Comparison of ENCODE assay signal across 8 cellular contexts in the genomic region with DNA sequence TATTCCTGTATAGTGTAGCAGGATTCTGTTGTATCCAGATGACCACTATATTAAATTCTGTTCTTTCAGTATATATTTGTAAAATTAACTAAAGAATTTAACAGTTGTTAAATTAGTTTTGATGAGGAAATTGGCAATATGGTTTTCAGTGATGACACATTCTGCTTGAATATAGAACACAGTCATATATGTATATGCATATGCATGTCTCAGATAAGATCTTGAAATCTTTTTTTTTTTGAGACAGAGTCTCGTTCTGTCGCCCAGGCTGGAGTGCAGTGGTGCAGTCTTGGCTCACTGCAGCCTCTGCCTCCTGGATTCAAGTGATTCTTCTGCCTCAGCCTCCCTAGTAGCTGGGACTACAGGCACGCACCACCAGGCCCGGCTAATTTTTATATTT. TPM values are rescaled to one million over a fixed set of nuclear protein-coding genes. Genes with fewer than 3 reads are reported as not detected.
DNase-seq lines count a peak whose midpoint lies in the region; ATAC-seq and TF ChIP-seq lines count a peak whose summit lies in the region.
"Not testable (repeated sequence)": the region's sequence is repeated elsewhere in the genome, so short reads cannot be mapped to it uniquely, and the experiment has no call there.

No MANE protein-coding gene starts in this region.

- POLR2A ChIA-PET in CD8-positive, alpha-beta T cell (lab: Charles Lee); T-cell (lab: Charles Lee): not testable (repeated sequence)

- H3K27ac Mint-ChIP-seq in CD8-positive, alpha-beta T cell; IgD-negative memory B cell; activated naive CD4-positive, alpha-beta T cell treated with anti-CD3 and anti-CD28 coated beads, Interleukin-2, amount 50 U/mL, for 24 hours; endodermal cell; immature natural killer cell; neural crest cell (ENCODE audit: unreplicated experiment): not testable (repeated sequence)
- peak overlapping the region in 1 of 2 donors; percentile 34 for H3K27ac Mint-ChIP-seq in T-cell

- not testable (repeated sequence) for H3K36me3 ChIP-seq in CD8-positive, alpha-beta T cell (ENCODE audit: insufficient read depth, low read length); stomach smooth muscle (ENCODE audit: control insufficient read depth in 2 of 2, insufficient read depth in 2 of 2, low read length in 2 of 2)
- H3K36me3 ChIP-seq in endodermal cell (ENCODE audit: control insufficient read depth, insufficient read depth, low read length): peaks cover 41% of the 10 kb centered on the region

- not testable (repeated sequence) for H3K27me3 ChIP-seq in CD8-positive, alpha-beta T cell (ENCODE audit: insufficient read depth, low read length); endodermal cell (ENCODE audit: control insufficient read depth, insufficient read depth, low read length, poor library complexity, severe bottlenecking); stomach smooth muscle (ENCODE audit: control insufficient read depth in 1 of 2, insufficient read depth in 2 of 2, low read length in 2 of 2)

- peak overlapping the region; percentile 40 for H3K4me3 Mint-ChIP-seq in CD8-positive, alpha-beta T cell
- peak overlapping the region; percentile 21 to 98 (median 50) for H3K4me3 Mint-ChIP-seq in IgD-negative memory B cell
- peak overlapping the region in 2 of 3 donors; percentile 31 to 97 for H3K4me3 Mint-ChIP-seq in T-cell
- peak overlapping the region; percentile 65 for H3K4me3 Mint-ChIP-seq in activated naive CD4-positive, alpha-beta T cell treated with anti-CD3 and anti-CD28 coated beads, Interleukin-2, amount 50 U/mL, for 24 hours
- peak overlapping the region; percentile 95 for H3K4me3 Mint-ChIP-seq in endodermal cell
- peak overlapping the region in 4 of 5 donors; percentile 24 to 43 (median 31) for H3K4me3 Mint-ChIP-seq in immature natural killer cell
- H3K4me3 Mint-ChIP-seq in neural crest cell: peak overlapping the region; percentile 96

- H3K4me1 Mint-ChIP-seq in CD8-positive, alpha-beta T cell (ENCODE audit: low read depth): peaks cover 47% of the 10 kb centered on the region
- H3K4me1 Mint-ChIP-seq in IgD-negative memory B cell (peaks cover 23 to 35% (median 34%) of the 10 kb centered on the region in 3 donors), T-cell (peaks cover 52 to 62% (median 58%) of the 10 kb centered on the region in 3 donors), endodermal cell (peaks cover 18% of the 10 kb centered on the region), immature natural killer cell (peaks cover 43 to 68% of the 10 kb centered on the region in 2 donors), neural crest cell (peaks cover 53% of the 10 kb centered on the region)
- H3K4me1 Mint-ChIP-seq in activated naive CD4-positive, alpha-beta T cell treated with anti-CD3 and anti-CD28 coated beads, Interleukin-2, amount 50 U/mL, for 24 hours: peaks cover 63% of the 10 kb centered on the region

- not testable (repeated sequence) for ATAC-seq in CD8-positive, alpha-beta T cell; T-cell (replicated peaks in 1 of 4)

- H3K4me1 ChIP-seq in CD8-positive, alpha-beta T cell (ENCODE audit: insufficient read depth, low read length): peaks cover 25% of the 10 kb centered on the region
- H3K4me1 ChIP-seq in endodermal cell (ENCODE audit: control insufficient read depth, insufficient read depth, low read length); stomach smooth muscle (ENCODE audit: control insufficient read depth, insufficient read depth, low read length): not testable (repeated sequence)

- not testable (repeated sequence) for H3K27me3 Mint-ChIP-seq in CD8-positive, alpha-beta T cell (ENCODE audit: low read depth); IgD-negative memory B cell; T-cell; activated naive CD4-positive, alpha-beta T cell treated with anti-CD3 and anti-CD28 coated beads, Interleukin-2, amount 50 U/mL, for 24 hours; endodermal cell (ENCODE audit: insufficient read depth); immature natural killer cell (ENCODE audit: low read depth in 3 of 3); neural crest cell (ENCODE audit: low read depth)

- not testable (repeated sequence) for H3K4me3 ChIP-seq in CD8-positive, alpha-beta T cell (ENCODE audit: low read depth, low read length)
- peak overlapping the region; percentile 100 for H3K4me3 ChIP-seq in endodermal cell (ENCODE audit: low read length)
- H3K4me3 ChIP-seq in stomach smooth muscle (ENCODE audit: low read length in 2 of 2): peak overlapping the region; percentile 76 to 85

- not testable (repeated sequence) for H3K9me3 Mint-ChIP-seq in CD8-positive, alpha-beta T cell; IgD-negative memory B cell; T-cell; activated naive CD4-positive, alpha-beta T cell treated with anti-CD3 and anti-CD28 coated beads, Interleukin-2, amount 50 U/mL, for 24 hours; endodermal cell; immature natural killer cell; neural crest cell

- intact Hi-C loops in CD8-positive, alpha-beta T cell (cut with DNase I, micrococcal nuclease): loop anchor here (5.0 to 10.0 kb wide), 4 partner anchors 392 to 1312 kb away; partner anchors contain the start of genes PKN2 (in 2 of the 2), GTF2B (in 1 of the 2) and LRRC8B (in 1 of the 2)

- not testable (repeated sequence) for H3K9me3 ChIP-seq in CD8-positive, alpha-beta T cell (ENCODE audit: low read length); endodermal cell (ENCODE audit: control insufficient read depth, low read length); stomach smooth muscle (ENCODE audit: control insufficient read depth in 2 of 2, low read length in 2 of 2)

- H3K36me3 Mint-ChIP-seq in CD8-positive, alpha-beta T cell: peaks cover 20% of the 10 kb centered on the region
- not testable (repeated sequence) for H3K36me3 Mint-ChIP-seq in IgD-negative memory B cell; immature natural killer cell; neural crest cell (ENCODE audit: low read depth)
- peaks cover 18% of the 10 kb centered on the region for H3K36me3 Mint-ChIP-seq in T-cell
- peaks cover 18% of the 10 kb centered on the region for H3K36me3 Mint-ChIP-seq in activated naive CD4-positive, alpha-beta T cell treated with anti-CD3 and anti-CD28 coated beads, Interleukin-2, amount 50 U/mL, for 24 hours
- H3K36me3 Mint-ChIP-seq in endodermal cell (ENCODE audit: low read depth): peaks cover 21% of the 10 kb centered on the region

- not testable (repeated sequence) for DNase-seq in CD8-positive, alpha-beta T cell; T-cell; endodermal cell; immature natural killer cell; neural crest cell (ENCODE audit: low read depth, low spot score)

- 95% methylated on average over 4 of the region's 4 CpGs; no CpG with 5 or more reads in 1 of the 2 experiments for WGBS in endodermal cell (ENCODE audit: insufficient coverage in 1 of 2, insufficient read length in 1 of 2), 2 experiments

- not testable (repeated sequence) for TF ChIP-seq CTCF in CD8-positive, alpha-beta T cell (IDR thresholded peaks at IDR 0.05); endodermal cell (conservative IDR thresholded peaks at IDR 0.05); neural crest cell (conservative IDR thresholded peaks at IDR 0.05)

- H3K9ac ChIP-seq in endodermal cell (ENCODE audit: extremely low read depth, low read length, poor library complexity, severe bottlenecking); stomach smooth muscle (ENCODE audit: low read length in 2 of 2): not testable (repeated sequence)

- CTCF ChIA-PET in CD8-positive, alpha-beta T cell (lab: Charles Lee); T-cell (lab: Charles Lee): not testable (repeated sequence)

- H3K27ac ChIP-seq in CD8-positive, alpha-beta T cell (ENCODE audit: low read depth, low read length); endodermal cell (ENCODE audit: low read depth, low read length); stomach smooth muscle (ENCODE audit: low read length): not testable (repeated sequence)

RNA-seq across cellular contexts. Expression of gene ZNF326, which starts 2.2 kb away (rescaled TPM):
- 10 to 100 TPM; 55.5 to 59.1 TPM for total RNA-seq in CD8-positive, alpha-beta T cell
- polyA plus RNA-seq in IgD-negative memory B cell: 10.5 TPM
- total RNA-seq in T-cell: 10 to 100 TPM; 16.4 to 41.3 (median 16.8) TPM
- 10 to 100 TPM; 31.0 to 36.4 TPM for total RNA-seq in endodermal cell
- polyA plus RNA-seq in endodermal cell (2013, experiment 1 of 2): 27.8 TPM
- polyA plus RNA-seq in endodermal cell (2013, experiment 2 of 2): 28.0 TPM
- polyA plus RNA-seq in immature natural killer cell: 1 to 10 TPM; 6.0 to 9.2 (median 7.2) TPM
- 42.9 and 43.8 TPM in 2 replicates for total RNA-seq in neural crest cell

Comparison
In these comparisons a context has a peak if more than half of its experiments do, and no peak if none do; other contexts are left out.
1. H3K4me3 Mint-ChIP-seq: peak in every context shown above with its lines; median percentile 96 in neural crest cell; 95 in endodermal cell; 65 in activated naive CD4-positive, alpha-beta T cell treated with anti-CD3 and anti-CD28 coated beads, Interleukin-2, amount 50 U/mL, for 24 hours; 64 in T-cell; 50 in IgD-negative memory B cell; 40 in CD8-positive, alpha-beta T cell; 31 in immature natural killer cell.